Comparison of ENCODE assay signal across 1 cellular context in genomic region chr16:19696312-19696711, GRCh38.
TF ChIP-seq lines count a peak whose summit lies in the region.

No MANE protein-coding gene starts in this region.

TF ChIP-seq in IMR-90, 13 proteins besides CTCF, POLR2A, EP300 and RAD21:
- 0 out of 2 replicates have a peak, but pooled peaks have one; percentile 31 for TF ChIP-seq MXI1 (IDR thresholded peaks at IDR 0.05; ENCODE audit: borderline replicate concordance, low read depth, low read length)
- TF ChIP-seq USF2 (IDR thresholded peaks at IDR 0.05; ENCODE audit: low read depth, low read length), result peak; percentile 65
- TF ChIP-seq BHLHE40 (IDR thresholded peaks at IDR 0.05; ENCODE audit: low read depth, low read length), result 0 out of 2 replicates have a peak, but pooled peaks have one; percentile 4
- TF ChIP-seq FOS (IDR thresholded peaks at IDR 0.05; ENCODE audit: low read depth, low read length), result no peak
